In the genomic region with DNA sequence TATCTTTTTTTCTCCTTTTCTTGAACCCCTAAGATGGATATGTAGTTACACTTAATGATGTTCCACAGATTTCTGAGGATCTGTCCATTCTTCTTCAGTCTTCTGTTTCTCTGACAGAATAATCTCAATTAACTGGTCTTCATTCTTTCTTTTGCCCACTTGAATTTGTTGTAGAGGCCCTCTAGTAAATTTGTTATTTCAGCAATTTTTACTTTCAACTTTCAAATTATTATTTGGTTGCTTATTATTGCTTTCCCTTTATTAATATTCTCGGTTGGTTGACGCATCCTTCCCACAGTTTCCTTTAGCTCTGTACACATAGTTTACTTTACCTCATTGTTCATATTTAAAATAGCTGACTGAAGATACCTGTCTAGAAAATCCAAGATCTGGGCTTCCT, we compare ENCODE assay signal across 8 cellular contexts.
"Had no signal": no experiment of that assay in that cellular context is flagged by ENCODE, and none has a peak within 500 bp of the region (broad histone marks: within the 10 kb centered on the region; RNA-seq: fewer than 3 reads in every experiment).

No MANE protein-coding gene starts in this region.

- FAIRE-seq: H1, H54, HTR-8/SVneo had no signal

- H3K9ac ChIP-seq: KMS-11 had no signal

- H2AFZ ChIP-seq: GM23338 had no signal

- H3K27ac ChIP-seq: KMS-11 had no signal

- ATAC-seq: GM23338 had no signal

- H3K4me2 ChIP-seq: GM23338, KMS-11 had no signal

- H3K4me3 ChIP-seq: GM23338 had no signal

- DNase-seq: H9, HCEC 1CT, KBM-7 had no signal
